In the genomic region with DNA sequence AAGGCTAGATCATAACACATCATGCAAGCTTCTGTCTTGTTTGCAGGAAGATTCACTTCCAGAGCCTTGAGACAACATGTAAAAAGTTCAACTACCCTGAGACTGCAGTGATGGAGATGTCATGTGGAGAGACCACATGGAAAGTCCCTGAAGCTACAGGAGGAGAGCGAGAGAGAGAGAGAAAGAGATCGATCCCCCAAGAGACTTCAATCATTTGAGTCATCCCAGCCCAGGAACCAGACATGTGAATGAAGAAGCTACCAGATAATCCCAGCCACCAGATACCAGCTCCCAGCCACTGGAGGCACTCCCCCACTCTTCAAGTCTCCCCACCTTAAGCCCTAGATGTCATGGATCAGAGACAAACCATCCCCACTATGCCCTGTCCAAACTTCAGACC, we compare ENCODE assay signal across 21 cellular contexts. TPM values are rescaled to one million over a fixed set of nuclear protein-coding genes. Genes with fewer than 3 reads are reported as not detected.
DNase-seq lines count a peak whose midpoint lies in the region; ATAC-seq, FAIRE-seq and TF ChIP-seq lines count a peak whose summit lies in the region.
"Had no signal": no experiment of that assay in that cellular context is flagged by ENCODE, and none has a peak within 500 bp of the region (broad histone marks: within the 10 kb centered on the region; RNA-seq: fewer than 3 reads in every experiment).

No MANE protein-coding gene starts in this region.

- 62 to 80% (median 76%) methylated on average over 2 of the region's 2 CpGs for WGBS in spleen, 5 donors

- DNase-seq in GM06990 (ENCODE audit: extremely low read depth, insufficient read length) (peak; percentile 59), GM12891 (ENCODE audit: insufficient read length, low spot score) (no peak), spleen (peak; percentile 6), endothelial cell (ENCODE audit: low spot score) (no peak), EL (no peak)
- DNase-seq: ACHN; Calu3; CD4-positive, alpha-beta memory T cell; DMS53; GM23248; HCEC 1CT; KG1; NCI-H1048; NCI-H1436 treated with DMSO at 0.1 percent for 48 hours; NCI-H2081 treated with DMSO at 0.1 percent for 48 hours; NCI-H2227 treated with DMSO at 0.1 percent for 48 hours; NCI-H524 had no signal

- peaks cover 5% of the 10 kb centered on the region for H3K36me3 Mint-ChIP-seq in endothelial cell (ENCODE audit: low read depth, unreplicated experiment)

- H3K27me3 ChIP-seq in GM06990 (replicated peaks; ENCODE audit: control insufficient read depth, insufficient read depth, low read length), result no peaks in the 10 kb centered on the region
- peaks cover 0 to 52% (median 0%) of the 10 kb centered on the region in 7 donors for H3K27me3 ChIP-seq in spleen (replicated peaks in 1 of 7)

- ATAC-seq in HG03442 (IDR thresholded peaks at IDR 0.05; ENCODE audit: unreplicated experiment), result peak; percentile 43
- ATAC-seq in GM21528 (IDR thresholded peaks at IDR 0.05; ENCODE audit: low FRiP score, unreplicated experiment), result no peak
- ATAC-seq: Panc1 had no signal

- no peak overlapping the region for H3K4me3 Mint-ChIP-seq in endothelial cell (ENCODE audit: unreplicated experiment)
- H3K4me3 Mint-ChIP-seq: CD4-positive, alpha-beta memory T cell had no signal

- intact Hi-C loops in spleen (cut with DNase I; ENCODE audit: low total_unique reads), result no loop called here

- TF ChIP-seq POLR2A in GM12891 (IDR thresholded peaks at IDR 0.05; ENCODE audit: low read depth, low read length) (no peak), spleen (IDR thresholded peaks at IDR 0.05) (no peak)

- peaks cover 0 to 14% (median 8%) of the 10 kb centered on the region in 6 donors for H3K4me1 ChIP-seq in spleen

- no peak for TF ChIP-seq CTCF in GM06990 (IDR thresholded peaks at IDR 0.05; ENCODE audit: insufficient read depth, low read length, poor library complexity, severe bottlenecking)
- TF ChIP-seq CTCF in spleen (IDR thresholded peaks at IDR 0.05 in 8 of 11, conservative IDR thresholded peaks at IDR 0.05 in 3 of 11), result no peak
- no peak for TF ChIP-seq CTCF in endothelial cell (IDR thresholded peaks at IDR 0.05; ENCODE audit: unreplicated experiment)

- no peak overlapping the region for H3K27ac ChIP-seq in spleen
- H3K27ac ChIP-seq: GM23248 had no signal

- no peak overlapping the region for H3K27ac Mint-ChIP-seq in endothelial cell (ENCODE audit: unreplicated experiment)

- peaks cover 4% of the 10 kb centered on the region for H3K4me1 Mint-ChIP-seq in endothelial cell (ENCODE audit: unreplicated experiment)

- no peaks in the 10 kb centered on the region for H3K9me3 Mint-ChIP-seq in endothelial cell (ENCODE audit: unreplicated experiment)

- FAIRE-seq in GM12891 (lab: Jason Lieb, UNC), result peak; percentile 51

- H3K27me3 Mint-ChIP-seq in endothelial cell (ENCODE audit: unreplicated experiment), result peaks cover 4% of the 10 kb centered on the region

- H3K4me3 ChIP-seq in GM06990 (replicated peaks; ENCODE audit: low read depth, low read length) (no peak overlapping the region), spleen (no peak overlapping the region)
- H3K4me3 ChIP-seq: GM23248 had no signal

- peaks cover 0 to 35% (median 25%) of the 10 kb centered on the region in 8 donors for H3K9me3 ChIP-seq in spleen

- H3K36me3 ChIP-seq in GM06990 (ENCODE audit: control insufficient read depth, insufficient read depth, low read length) (no peaks in the 10 kb centered on the region), spleen (no peaks in the 10 kb centered on the region)

TF ChIP-seq in GM12891, 5 proteins besides CTCF, POLR2A, EP300 and RAD21:
- TF ChIP-seq TAF1 (IDR thresholded peaks at IDR 0.05; ENCODE audit: low read depth, low read length) (no peak), POLR2AphosphoS5 (IDR thresholded peaks at IDR 0.05; ENCODE audit: low read depth, low read length) (no peak)

RNA-seq across cellular contexts. Expression of a gene that starts 10.7 kb away (rescaled TPM):
- 7.7 TPM for polyA plus RNA-seq in GM12891 (2012; ENCODE audit: low read depth, missing spikeins)
- 10 to 100 TPM in 5 of 7 donors, 1 to 10 TPM in 2; 8.6 to 22.8 (median 13.8) TPM for total RNA-seq in spleen
- polyA plus RNA-seq in spleen, result 1 to 10 TPM; 3.7 to 9.3 (median 3.7) TPM
- total RNA-seq in endothelial cell (ENCODE audit: unreplicated experiment), result 20.4 TPM

RNA-seq across cellular contexts. Expression of a gene that starts 54.9 kb away (rescaled TPM):
- 0.10 TPM for polyA plus RNA-seq in GM12891 (2012; ENCODE audit: low read depth, missing spikeins)
- total RNA-seq in spleen, result under 1 TPM in 4 of 7 donors, not detected in 3; 0.09 to 0.43 (median 0.21) TPM
- polyA plus RNA-seq in spleen, result under 1 TPM; 0.02 to 0.06 (median 0.06) TPM
- 0.23 TPM for total RNA-seq in endothelial cell (ENCODE audit: unreplicated experiment)
- total RNA-seq: GM23248, SK-MEL-5 had no signal
- polyA plus RNA-seq: GM23248 had no signal

RNA-seq across cellular contexts. Expression of a gene that starts 56.3 kb away (rescaled TPM):
- polyA plus RNA-seq in GM12891 (2012; ENCODE audit: low read depth, missing spikeins), result 0.18 TPM
- 1 to 10 TPM in 1 of 7 donors, under 1 TPM in 1, not detected in 5; 0.89 to 3.3 TPM for total RNA-seq in spleen
- polyA plus RNA-seq in spleen, result under 1 TPM in 2 of 3 donors, not detected in 1; 0.12 to 0.26 TPM
- total RNA-seq in endothelial cell (ENCODE audit: unreplicated experiment), result not detected
- total RNA-seq: Calu3; CD4-positive, alpha-beta memory T cell; GM23248; SK-MEL-5 had no signal
- polyA plus RNA-seq: CD4-positive, alpha-beta memory T cell; GM23248 had no signal

Comparison
In these comparisons a context has a peak if more than half of its experiments do, and no peak if none do; other contexts are left out.
1. DNase-seq: peak in GM06990 (single experiment) and spleen (single experiment); none in GM12891 (single experiment), endothelial cell (single experiment) and EL (single experiment).